Comparison of ENCODE assay signal across 10 cellular contexts in genomic region chr16:4376126-4376819, GRCh38. TPM values are rescaled to one million over a fixed set of nuclear protein-coding genes. Genes with fewer than 3 reads are reported as not detected.
A peak's percentile ranks its signal among the peaks of the same experiment; 100 is the strongest.
DNase-seq lines count a peak whose midpoint lies in the region; ATAC-seq, FAIRE-seq and TF ChIP-seq lines count a peak whose summit lies in the region.
"Had no signal": no experiment of that assay in that cellular context is flagged by ENCODE, and none has a peak within 500 bp of the region (broad histone marks: within the 10 kb centered on the region; RNA-seq: fewer than 3 reads in every experiment).

No MANE protein-coding gene starts in this region.

- peaks cover 0 to 13% of the 10 kb centered on the region in 2 donors for H3K36me3 ChIP-seq in adrenal gland (replicated peaks in 1 of 2)
- H3K36me3 ChIP-seq in pancreas: no peaks in the 10 kb centered on the region

- no peaks in the 10 kb centered on the region for H3K36me3 Mint-ChIP-seq in type B pancreatic cell

- no peak for FAIRE-seq in pancreas (lab: Jason Lieb, UNC)
- FAIRE-seq: colon had no signal

- ATAC-seq in pancreas (peak; percentile 43 to 66 (median 64)), HG02759 (IDR thresholded peaks at IDR 0.05; ENCODE audit: unreplicated experiment) (no peak)

- no peak overlapping the region for H3K27ac Mint-ChIP-seq in type B pancreatic cell

- H3K27me3 Mint-ChIP-seq in type B pancreatic cell: no peaks in the 10 kb centered on the region

- DNase-seq in Ammon's horn (ENCODE audit: low spot score) (peak; percentile 84), adrenal gland (peak; percentile 91 to 96 (median 93)), cardiac septum (ENCODE audit: low spot score) (peak; percentile 92), pancreas (peak; percentile 79 to 97 (median 90)), HPDE6-E6E7 (ENCODE audit: extremely low spot score) (no peak), type B pancreatic cell (ENCODE audit: extremely low spot score, unreplicated experiment) (no peak), UCSD-AML1 (lab: John Stamatoyannopoulos, UW; ENCODE audit: unreplicated experiment) (no peak)
- DNase-seq: DND-41 had no signal

- no peak overlapping the region for H3K4me3 Mint-ChIP-seq in type B pancreatic cell

- H3K27ac ChIP-seq in adrenal gland (peak overlapping the region; percentile 19 to 90 (median 59)), pancreas (peak overlapping the region; percentile 69 to 92 (median 80))

- H3K9me3 Mint-ChIP-seq in type B pancreatic cell: no peaks in the 10 kb centered on the region

- 28 to 59% (median 40%) methylated on average over 4 to 30 of the region's 30 CpGs for WGBS in adrenal gland, 4 donors
- WGBS in pancreas, 2 donors: 37 to 47% methylated on average over 30 of the region's 30 CpGs

- TF ChIP-seq CTCF in adrenal gland (IDR thresholded peaks at IDR 0.05) (no peak), pancreas (IDR thresholded peaks at IDR 0.05) (no peak), type B pancreatic cell (conservative IDR thresholded peaks at IDR 0.05) (no peak)

- H3K4me3 ChIP-seq in adrenal gland (no peak overlapping the region), pancreas (peak overlapping the region in 1 of 4 donors; percentile 4)

- peaks cover 24% of the 10 kb centered on the region for H3K4me1 Mint-ChIP-seq in type B pancreatic cell (ENCODE audit: unreplicated experiment)

- no peak for TF ChIP-seq POLR2A in adrenal gland (IDR thresholded peaks at IDR 0.05)

- intact Hi-C loops in adrenal gland (cut with DNase I) (no loop called here), cardiac septum (cut with DNase I) (no loop called here), pancreas (cut with DNase I) (no loop called here)

- no peaks in the 10 kb centered on the region for H3K9me3 ChIP-seq in adrenal gland (replicated peaks in 1 of 3)
- no peaks in the 10 kb centered on the region for H3K9me3 ChIP-seq in pancreas

- H3K27me3 ChIP-seq in adrenal gland: no peaks in the 10 kb centered on the region
- H3K27me3 ChIP-seq in pancreas: no peaks in the 10 kb centered on the region

- H3K4me1 ChIP-seq in adrenal gland (replicated peaks in 1 of 2) (peaks cover 28 to 53% of the 10 kb centered on the region in 2 donors), pancreas (peaks cover 0 to 25% (median 24%) of the 10 kb centered on the region in 3 donors)

RNA-seq across cellular contexts. Expression of gene VASN, which starts 4.6 kb away (rescaled TPM):
- total RNA-seq in adrenal gland: 10 to 100 TPM; 16.1 to 44.7 (median 27.4) TPM
- 10 to 100 TPM in 2 of 3 donors, under 1 TPM in 1; 0.77 to 23.9 (median 15.5) TPM for polyA plus RNA-seq in adrenal gland
- total RNA-seq in cardiac septum: 6.3 TPM
- total RNA-seq in pancreas: 10 to 100 TPM in 1 of 6 donors, 1 to 10 TPM in 5; 3.1 to 10.1 (median 7.9) TPM
- 10 to 100 TPM in 1 of 2 donors, 1 to 10 TPM in 1; 9.0 to 14.8 TPM for polyA plus RNA-seq in pancreas
- total RNA-seq in type B pancreatic cell (ENCODE audit: low replicate concordance): 9.7 and 29.0 TPM in 2 replicates

RNA-seq across cellular contexts. Expression of gene PAM16, which starts 25.2 kb away (rescaled TPM):
- total RNA-seq in adrenal gland: 10 to 100 TPM; 35.5 to 68.8 (median 54.0) TPM
- polyA plus RNA-seq in adrenal gland: 100 to 1,000 TPM in 2 of 3 donors, 10 to 100 TPM in 1; 25.0 to 310 (median 285) TPM
- total RNA-seq in cardiac septum: 43.3 TPM
- 10 to 100 TPM; 12.2 to 29.6 (median 22.7) TPM for total RNA-seq in pancreas
- polyA plus RNA-seq in pancreas: 100 to 1,000 TPM in 1 of 2 donors, 10 to 100 TPM in 1; 69.6 to 106 TPM
- 30.5 and 39.3 TPM in 2 replicates for total RNA-seq in type B pancreatic cell (ENCODE audit: low replicate concordance)

RNA-seq across cellular contexts. Expression of gene CORO7, which starts 40.1 kb away (rescaled TPM):
- 10 to 100 TPM; 23.0 to 56.5 (median 35.8) TPM for total RNA-seq in adrenal gland
- 10 to 100 TPM in 2 of 3 donors, 1 to 10 TPM in 1; 4.3 to 61.0 (median 27.9) TPM for polyA plus RNA-seq in adrenal gland
- total RNA-seq in cardiac septum: 11.9 TPM
- total RNA-seq in pancreas: 10 to 100 TPM in 4 of 6 donors, 1 to 10 TPM in 2; 8.4 to 21.4 (median 14.2) TPM
- 10 to 100 TPM; 26.7 to 29.6 TPM for polyA plus RNA-seq in pancreas
- 32.3 and 41.4 TPM in 2 replicates for total RNA-seq in type B pancreatic cell (ENCODE audit: low replicate concordance)

RNA-seq across cellular contexts. Expression of gene DNAJA3, which starts 49.4 kb away (rescaled TPM):
- 100 to 1,000 TPM in 2 of 8 donors, 10 to 100 TPM in 6; 55.0 to 122 (median 76.5) TPM for total RNA-seq in adrenal gland
- polyA plus RNA-seq in adrenal gland: 100 to 1,000 TPM in 1 of 3 donors, 10 to 100 TPM in 2; 21.9 to 166 (median 25.6) TPM
- total RNA-seq in cardiac septum: 50.7 TPM
- total RNA-seq in pancreas: 10 to 100 TPM; 21.0 to 33.7 (median 21.5) TPM
- 10 to 100 TPM; 20.3 to 23.0 TPM for polyA plus RNA-seq in pancreas
- total RNA-seq in type B pancreatic cell (ENCODE audit: low replicate concordance): 43.9 and 46.5 TPM in 2 replicates

Comparison
In these comparisons a context has a peak if more than half of its experiments do, and no peak if none do; other contexts are left out.
1. DNase-seq: peak in Ammon's horn (single experiment), adrenal gland (7 of 7), cardiac septum (single experiment) and pancreas (6 of 6); none in HPDE6-E6E7 (single experiment), type B pancreatic cell (single experiment) and UCSD-AML1 (single experiment).